In the genomic region with DNA sequence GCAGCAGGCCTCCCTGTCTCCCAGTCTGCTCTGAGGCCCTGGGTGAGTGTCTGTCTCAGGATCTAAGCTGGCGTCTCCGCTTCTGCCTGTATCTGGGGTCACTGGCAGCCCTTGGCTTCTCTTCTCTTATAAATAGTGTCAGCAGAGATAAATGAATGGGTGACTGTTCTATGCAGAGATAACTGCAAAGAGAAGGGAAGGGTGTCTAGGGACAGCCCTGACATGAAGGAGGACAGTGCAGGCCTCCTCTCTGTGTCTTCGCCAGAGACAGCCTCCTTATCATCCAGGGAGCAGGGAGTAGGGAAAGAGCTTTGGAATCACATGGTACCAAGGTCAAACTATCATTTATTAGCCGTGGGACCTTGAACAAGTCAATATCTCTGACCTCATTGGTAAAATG, we compare ENCODE assay signal across 1 cellular context.
TF ChIP-seq lines count a peak whose summit lies in the region.

No MANE protein-coding gene starts in this region.

TF ChIP-seq in IMR-90, 13 proteins besides CTCF, POLR2A, EP300 and RAD21:
- TF ChIP-seq MAFK (IDR thresholded peaks at IDR 0.05; ENCODE audit: low read depth, low read length) (no peak), NFE2L2 (IDR thresholded peaks at IDR 0.05; ENCODE audit: low read depth, low read length) (no peak)
